Comparison of ENCODE assay signal across 23 cellular contexts in genomic region chr12:110120878-110121277, GRCh38. TPM values are rescaled to one million over a fixed set of nuclear protein-coding genes. Genes with fewer than 3 reads are reported as not detected.
DNase-seq lines count a peak whose midpoint lies in the region; ATAC-seq, FAIRE-seq and TF ChIP-seq lines count a peak whose summit lies in the region.
"Had no signal": no experiment of that assay in that cellular context is flagged by ENCODE, and none has a peak within 500 bp of the region (broad histone marks: within the 10 kb centered on the region; RNA-seq: fewer than 3 reads in every experiment).

No MANE protein-coding gene starts in this region.

- H3K4me2 ChIP-seq in K562 (ENCODE audit: insufficient read depth, low read length) = no peak overlapping the region
- no peak overlapping the region for H3K4me2 ChIP-seq in HepG2 (ENCODE audit: low read depth, low read length)

- no peak for ATAC-seq in K562
- no peak for ATAC-seq in HepG2
- no peak for ATAC-seq in GM21381 (IDR thresholded peaks at IDR 0.05; ENCODE audit: unreplicated experiment)
- ATAC-seq: HCT116 had no signal

- H3K9ac ChIP-seq in K562 (ENCODE audit: insufficient read depth in 1 of 2, low read depth in 2 of 2, low read length in 2 of 2) = no peak overlapping the region
- no peak overlapping the region for H3K9ac ChIP-seq in HepG2 (ENCODE audit: insufficient read depth, low read depth, low read length)
- H3K9ac ChIP-seq: BLaER1 treated with 17β-estradiol and CSF1 and Interleukin-3, amounts not matched to agents 10 nM and 100 nM had no signal

- H3K27me3 Mint-ChIP-seq in type B pancreatic cell = peaks cover 4% of the 10 kb centered on the region
- H3K27me3 Mint-ChIP-seq: B cell had no signal

- H3K4me3 Mint-ChIP-seq in type B pancreatic cell = no peak overlapping the region
- H3K4me3 Mint-ChIP-seq: B cell; CD8-positive, alpha-beta memory T cell; HFFc6 had no signal

- WGBS in K562 (ENCODE audit: insufficient coverage, low coverage, missing lambda C conversion rate) = 62% methylated on average over 8 of the region's 8 CpGs
- WGBS in HepG2 (ENCODE audit: low lambda C conversion rate) = 76% methylated on average over 8 of the region's 8 CpGs

- POLR2A ChIA-PET in K562 (lab: Yijun Ruan, JAX) = no interaction called here
- POLR2A ChIA-PET in HepG2 (lab: Yijun Ruan, JAX) = interaction anchor here (0.8 kb wide), 1 partner anchor 9 kb away, joined by 4 read pairs; no protein-coding TSS in a partner anchor

- H3K27ac ChIP-seq in K562 (ENCODE audit: extremely low read depth, low read depth, low read length) (no peak overlapping the region), HepG2 (ENCODE audit: extremely low read length, insufficient read depth, low read length) (no peak overlapping the region), substantia nigra (ENCODE audit: low read depth, low read length, poor library complexity, severe bottlenecking) (no peak overlapping the region)
- H3K27ac ChIP-seq: BLaER1 treated with 17β-estradiol and CSF1 and Interleukin-3, amounts not matched to agents 10 nM and 100 nM had no signal

- H3K36me3 ChIP-seq in K562 (ENCODE audit: control insufficient read depth, insufficient read depth, low read length) (no peaks in the 10 kb centered on the region), HepG2 (replicated peaks in 1 of 2; ENCODE audit: control insufficient read depth in 1 of 2, insufficient read depth in 2 of 2, low read length in 2 of 2) (no peaks in the 10 kb centered on the region)
- H3K36me3 ChIP-seq: BLaER1 treated with 17β-estradiol and CSF1 and Interleukin-3, amounts not matched to agents 10 nM and 100 nM had no signal

- H3K9me3 ChIP-seq in K562 (replicated peaks; ENCODE audit: control insufficient read depth, insufficient read depth, low read depth, low read length) (no peaks in the 10 kb centered on the region), HepG2 (ENCODE audit: low read length) (no peaks in the 10 kb centered on the region)
- H3K9me3 ChIP-seq: BLaER1 treated with 17β-estradiol and CSF1 and Interleukin-3, amounts not matched to agents 10 nM and 100 nM; Caco-2 had no signal

- H3K4me3 ChIP-seq in K562 = no peak overlapping the region
- no peak overlapping the region for H3K4me3 ChIP-seq in HepG2 (replicated peaks in 1 of 3; ENCODE audit: insufficient read depth in 1 of 3, low read depth in 2 of 3, low read length in 3 of 3)
- H3K4me3 ChIP-seq: BLaER1 treated with 17β-estradiol and CSF1 and Interleukin-3, amounts not matched to agents 10 nM and 100 nM had no signal

- H3K79me2 ChIP-seq in K562 (ENCODE audit: control insufficient read depth, insufficient read depth, low read length) = peaks cover 3% of the 10 kb centered on the region; the same call in 2 of the 3 replicates
- H3K79me2 ChIP-seq in HepG2 (ENCODE audit: insufficient read depth, low read length) = peaks cover 8% of the 10 kb centered on the region

- H2AFZ ChIP-seq in K562 (ENCODE audit: low read depth, low read length) (no peak overlapping the region; the same call in 1 of the 2 replicates), HepG2 (ENCODE audit: low read length) (no peak overlapping the region)

- H3K9me1 ChIP-seq in K562 (ENCODE audit: control insufficient read depth, insufficient read depth, low read length) = no peaks in the 10 kb centered on the region

- FAIRE-seq in K562 (lab: Jason Lieb, UNC) (no peak), HepG2 (lab: Jason Lieb, UNC) (no peak)
- FAIRE-seq: D721Med, GM12892, GM18507, HTR-8/SVneo had no signal

- in situ Hi-C loops in K562 (cut with MboI) = no loop called here
- in situ Hi-C loops in HepG2 (cut with HindIII; ENCODE audit: extremely low pct_ligation_motif_present, low pct_unique_long_range_greater_than_20kb) = loop anchor here (25.0 kb wide), 2 partner anchors 316 to 466 kb away; partner anchors contain the start of gene PPTC7
- in situ Hi-C loops in ACHN (cut with HindIII; ENCODE audit: low pct_ligation_motif_present, low pct_unique_long_range_greater_than_20kb, low sequenced_read_pairs) = no loop called here

- no peak for TF ChIP-seq RAD21 in K562 (CRISPR knock-in tag; conservative IDR thresholded peaks at IDR 0.05 in 1 of 2, IDR thresholded peaks at IDR 0.05 in 1 of 2)
- no peak for TF ChIP-seq RAD21 in HepG2 (CRISPR knock-in tag; IDR thresholded peaks at IDR 0.05)

- BruUV-seq in K562 (replicated peaks; lab: Mats Ljungman, UMichigan) = no TSS peak
- BruUV-seq in HepG2 (replicated peaks; lab: Mats Ljungman, UMichigan) = no TSS peak

- no peaks in the 10 kb centered on the region for H3K9me3 Mint-ChIP-seq in type B pancreatic cell
- H3K9me3 Mint-ChIP-seq: CD4-positive, CD25-positive, alpha-beta regulatory T cell; CD8-positive, alpha-beta memory T cell; HFFc6; IgD-negative memory B cell had no signal

- intact Hi-C loops in K562 (cut with micrococcal nuclease) = no loop called here
- intact Hi-C loops in HepG2 (cut with micrococcal nuclease; ENCODE audit: unreplicated experiment) = no loop called here

- H3K27me3 ChIP-seq in K562 (ENCODE audit: control insufficient read depth in 2 of 2, insufficient read depth in 2 of 2, low read length in 2 of 2) = no peaks in the 10 kb centered on the region
- H3K27me3 ChIP-seq in HepG2 (ENCODE audit: control insufficient read depth in 1 of 2, insufficient read depth in 2 of 2, low read length in 2 of 2) = no peaks in the 10 kb centered on the region; a peak in 1 of 5 replicates
- H3K27me3 ChIP-seq: BLaER1 treated with 17β-estradiol and CSF1 and Interleukin-3, amounts not matched to agents 10 nM and 100 nM had no signal

- DNase-seq in EH (ENCODE audit: low read depth) (peak; percentile 16), K562 (ENCODE audit: extremely low read depth in 1 of 4, low spot score in 3 of 4) (no peak), HepG2 (ENCODE audit: low spot score) (no peak), type B pancreatic cell (ENCODE audit: extremely low spot score, unreplicated experiment) (peak; percentile 36), substantia nigra (lab: John Stamatoyannopoulos, UW) (no peak), ACHN (no peak)
- DNase-seq: 8988T; Caco-2; CD4-positive, CD25-positive, alpha-beta regulatory T cell; CD8-positive, alpha-beta memory T cell; GDM1; GOT3; H7; HFFc6 had no signal

- peaks cover 6 to 13% of the 10 kb centered on the region in 2 experiments for H3K4me1 ChIP-seq in K562 (replicated peaks in 1 of 2; ENCODE audit: control insufficient read depth in 2 of 2, insufficient read depth in 2 of 2, low read length in 2 of 2)
- peaks cover 78% of the 10 kb centered on the region for H3K4me1 ChIP-seq in HepG2 (ENCODE audit: insufficient read depth, low read length)

- H4K20me1 ChIP-seq in K562 (replicated peaks; ENCODE audit: control insufficient read depth, insufficient read depth, low read length) = no peaks in the 10 kb centered on the region
- no peaks in the 10 kb centered on the region for H4K20me1 ChIP-seq in HepG2 (ENCODE audit: insufficient read depth, low read length)
- H4K20me1 ChIP-seq: BLaER1 treated with 17β-estradiol and CSF1 and Interleukin-3, amounts not matched to agents 10 nM and 100 nM had no signal

- H3K36me3 Mint-ChIP-seq in type B pancreatic cell = no peaks in the 10 kb centered on the region
- H3K36me3 Mint-ChIP-seq: CD4-positive, CD25-positive, alpha-beta regulatory T cell had no signal

- CTCF ChIA-PET in K562 (lab: Yijun Ruan, JAX; ENCODE audit: low intra/inter-chr PET ratio) (no interaction called here), HepG2 (lab: Yijun Ruan, JAX; ENCODE audit: low intra/inter-chr PET ratio, low total read pairs) (no interaction called here)

- TF ChIP-seq EP300 in K562 (IDR thresholded peaks at IDR 0.05; ENCODE audit: low read length) (no peak), HepG2 (IDR thresholded peaks at IDR 0.05; ENCODE audit: low read depth in 2 of 2, low read length in 2 of 2) (no peak), HepG2 (CRISPR knock-in tag; IDR thresholded peaks at IDR 0.05; ENCODE audit: borderline replicate concordance) (no peak)

- TF ChIP-seq CTCF in K562 (IDR thresholded peaks at IDR 0.05 in 2 of 3, conservative IDR thresholded peaks at IDR 0.05 in 1 of 3; ENCODE audit: insufficient read depth in 2 of 3, low read depth in 1 of 3, low read length in 3 of 3) (no peak), HepG2 (CRISPR knock-in tag; IDR thresholded peaks at IDR 0.05) (no peak), type B pancreatic cell (conservative IDR thresholded peaks at IDR 0.05) (no peak)

- H3K4me1 Mint-ChIP-seq in type B pancreatic cell (ENCODE audit: unreplicated experiment) = peaks cover 4% of the 10 kb centered on the region

- TF ChIP-seq POLR2A in K562 (conservative IDR thresholded peaks at IDR 0.05) (no peak), HepG2 (IDR thresholded peaks at IDR 0.05; ENCODE audit: insufficient read depth in 1 of 2, low read depth in 2 of 2, low read length in 2 of 2) (no peak)

- H3K27ac Mint-ChIP-seq in type B pancreatic cell = no peak overlapping the region
- H3K27ac Mint-ChIP-seq: B cell, HFFc6, IgD-negative memory B cell had no signal

RNA-seq across cellular contexts. Expression of gene IFT81, which starts 3.3 kb away (rescaled TPM):
- 5.5 and 19.3 TPM in 2 replicates for total RNA-seq in K562 (2011; cell fraction: chromatin; rRNA removed; ENCODE audit: low replicate concordance)
- total RNA-seq in K562 (2011; cell fraction: nucleolus; rRNA removed) = 2.5 and 4.1 TPM in 2 replicates
- total RNA-seq in K562 (2011; cell fraction: nucleoplasm; rRNA removed) = 5.0 and 8.4 TPM in 2 replicates
- total RNA-seq in K562 (2014; rRNA removed) (6.1 and 7.6 TPM in 2 replicates), K562 (2014; rRNA removed; fragmentation: Illumina TruSeq; extraction: Trizol) (9.1 and 11.2 TPM in 2 replicates), K562 (2015; rRNA removed; fragmentation: Illumina TruSeq; extraction: Trizol) (8.7 and 8.9 TPM in 2 replicates), K562 (2021) (6.7 and 7.2 TPM in 2 replicates), HepG2 (2016; rRNA removed; fragmentation: Illumina TruSeq; extraction: Trizol) (13.0 and 13.3 TPM in 2 replicates), type B pancreatic cell (ENCODE audit: low replicate concordance) (12.6 and 33.8 TPM in 2 replicates)
- polyA plus RNA-seq in K562 (2011; rRNA removed) (6.6 and 9.8 TPM in 2 replicates), K562 (2014; fragmentation: Illumina TruSeq; extraction: Trizol) (7.9 and 8.3 TPM in 2 replicates), K562 (2014; fragmentation: Nextera tagmentation; extraction: Ambion mirVana) (1 to 10 TPM; 2.8 to 5.0 TPM), K562 (2014; rRNA removed) (8.7 and 11.9 TPM in 2 replicates), HepG2 (2011; rRNA removed) (3.1 and 4.2 TPM in 2 replicates)
- polyA plus RNA-seq in K562 (2011; cell fraction: cytosol; rRNA removed) = 1.4 and 1.7 TPM in 2 replicates
- polyA plus RNA-seq in K562 (2011; cell fraction: nucleus; rRNA removed) = 5.2 and 7.1 TPM in 2 replicates
- polyA plus RNA-seq in K562 (2012) = 6.8 and 8.2 TPM in 2 replicates
- 5.4 and 7.1 TPM in 2 replicates for polyA minus RNA-seq in K562 (2011; rRNA and poly(A)+ RNA removed)
- 3.0 and 4.2 TPM in 2 replicates for polyA minus RNA-seq in K562 (2011; cell fraction: cytosol; rRNA and poly(A)+ RNA removed)
- polyA minus RNA-seq in K562 (2011; cell fraction: nucleus; rRNA and poly(A)+ RNA removed) = 3.6 and 7.2 TPM in 2 replicates
- 11.0 and 12.4 TPM in 2 replicates for total RNA-seq in HepG2 (2016; cell fraction: cytosol; rRNA removed; fragmentation: Illumina TruSeq; extraction: Trizol; ENCODE audit: low read depth)
- 11.7 and 13.4 TPM in 2 replicates for total RNA-seq in HepG2 (2016; cell fraction: insoluble cytoplasmic fraction; rRNA removed; fragmentation: Illumina TruSeq; extraction: Trizol)
- 6.8 and 7.4 TPM in 2 replicates for total RNA-seq in HepG2 (2016; cell fraction: membrane; rRNA removed; fragmentation: Illumina TruSeq; extraction: Trizol)
- 15.0 and 16.9 TPM in 2 replicates for total RNA-seq in HepG2 (2016; cell fraction: nucleus; rRNA removed; fragmentation: Illumina TruSeq; extraction: Trizol)
- polyA plus RNA-seq in HepG2 (2011; cell fraction: cytosol; rRNA removed) = 1.2 and 1.5 TPM in 2 replicates
- polyA plus RNA-seq in HepG2 (2011; cell fraction: nucleus; rRNA removed) = 7.0 and 7.1 TPM in 2 replicates
- polyA plus RNA-seq in HepG2 (2012) = 4.5 and 5.3 TPM in 2 replicates
- 0.58 and 0.62 TPM in 2 replicates for polyA plus RNA-seq in HepG2 (2016; cell fraction: cytosol; fragmentation: Illumina TruSeq; extraction: Trizol; ENCODE audit: low read depth)
- polyA plus RNA-seq in HepG2 (2016; cell fraction: insoluble cytoplasmic fraction; fragmentation: Illumina TruSeq; extraction: Trizol; ENCODE audit: low read depth) = 11.3 and 11.5 TPM in 2 replicates
- polyA plus RNA-seq in HepG2 (2016; cell fraction: membrane; fragmentation: Illumina TruSeq; extraction: Trizol; ENCODE audit: low read depth) = 1.2 and 1.8 TPM in 2 replicates
- polyA plus RNA-seq in HepG2 (2016; cell fraction: nucleus; fragmentation: Illumina TruSeq; extraction: Trizol; ENCODE audit: insufficient read depth, low read depth) = 21.3 and 21.4 TPM in 2 replicates
- polyA minus RNA-seq in HepG2 (2011; rRNA and poly(A)+ RNA removed; ENCODE audit: low replicate concordance) = 1.5 and 2.3 TPM in 2 replicates
- polyA minus RNA-seq in HepG2 (2011; cell fraction: cytosol; rRNA and poly(A)+ RNA removed) = 3.5 and 4.3 TPM in 2 replicates
- polyA minus RNA-seq in HepG2 (2011; cell fraction: nucleus; rRNA and poly(A)+ RNA removed) = 13.3 and 14.9 TPM in 2 replicates

Comparison
In these comparisons a context has a peak if more than half of its experiments do, and no peak if none do; other contexts are left out.
1. DNase-seq: peak in EH (single experiment) and type B pancreatic cell (single experiment); none in K562 (0 of 4), HepG2 (single experiment), substantia nigra (0 of 49) and ACHN (single experiment).